8 cellular contexts compared by ENCODE assay signal in genomic region chr19:48994035-48994386, GRCh38. TPM values are rescaled to one million over a fixed set of nuclear protein-coding genes. Genes with fewer than 3 reads are reported as not detected.
DNase-seq lines count a peak whose midpoint lies in the region; ATAC-seq and TF ChIP-seq lines count a peak whose summit lies in the region.

No MANE protein-coding gene starts in this region.

- no peaks in the 10 kb centered on the region for H3K9me2 ChIP-seq in HCT116 (ENCODE audit: insufficient read depth)

- H3K9me3 ChIP-seq in HCT116 (ENCODE audit: control insufficient read depth in 1 of 2, insufficient read depth in 1 of 2, low read depth in 1 of 2, low read length in 2 of 2) (no peaks in the 10 kb centered on the region), gastroesophageal sphincter (no peaks in the 10 kb centered on the region), skeletal muscle tissue (ENCODE audit: control insufficient read depth in 3 of 3, low read length in 3 of 3) (no peaks in the 10 kb centered on the region)

- intact Hi-C loops in HCT116 (cut with micrococcal nuclease) (no loop called here), left colon (cut with DNase I, micrococcal nuclease) (no loop called here)

- H3K36me3 ChIP-seq in HCT116 (ENCODE audit: control insufficient read depth in 1 of 2, insufficient read depth in 2 of 2, low read length in 2 of 2) (peaks cover 6 to 8% of the 10 kb centered on the region in 2 experiments; a peak in 2 of 4 replicates), gastroesophageal sphincter (peaks cover 0 to 19% of the 10 kb centered on the region in 2 donors), skeletal muscle tissue (ENCODE audit: control insufficient read depth in 3 of 3, insufficient read depth in 3 of 3, low read length in 3 of 3) (peaks cover 0 to 18% (median 9%) of the 10 kb centered on the region in 3 donors)

- no peak for ATAC-seq in HCT116
- no peak for ATAC-seq in gastroesophageal sphincter
- ATAC-seq in HG02884 (IDR thresholded peaks at IDR 0.05; ENCODE audit: unreplicated experiment): no peak
- ATAC-seq in GM19463 (IDR thresholded peaks at IDR 0.05; ENCODE audit: unreplicated experiment): no peak
- ATAC-seq in left colon: no peak

- H3K4me2 ChIP-seq in HCT116 (ENCODE audit: low read length): peak overlapping the region; percentile 92

- H3K9ac ChIP-seq in HCT116 (ENCODE audit: low read length) (peak overlapping the region; percentile 90), skeletal muscle tissue (ENCODE audit: low read depth in 1 of 3, low read length in 3 of 3) (peak overlapping the region; percentile 82 to 89 (median 84))

- RAD21 ChIA-PET in HCT116 (lab: Charles Lee; ENCODE audit: low non-redundant PET in 1 of 2, low total read pairs in 2 of 2, uncharacterized antibody in 2 of 2, unreplicated experiment in 2 of 2): interaction anchor here in 1 of 2 experiments (0.6 kb wide), 2 partner anchors 20 to 682 kb away, joined by 4 to 5 read pairs; no protein-coding TSS in a partner anchor

- H3K4me1 ChIP-seq in HCT116 (ENCODE audit: control insufficient read depth in 1 of 2, insufficient read depth in 2 of 2, low read length in 2 of 2) (peaks cover 15 to 34% of the 10 kb centered on the region in 2 experiments), gastroesophageal sphincter (peaks cover 0 to 46% (median 29%) of the 10 kb centered on the region in 3 donors), skeletal muscle tissue (ENCODE audit: control insufficient read depth in 3 of 3, insufficient read depth in 3 of 3, low read length in 3 of 3) (peaks cover 41 to 54% (median 47%) of the 10 kb centered on the region in 3 donors)

- H2AFZ ChIP-seq in HCT116 (ENCODE audit: low read depth, low read length, poor library complexity, severe bottlenecking): no peak overlapping the region

- peaks cover 14% of the 10 kb centered on the region; the same call in 1 of the 2 replicates for H4K20me1 ChIP-seq in HCT116 (ENCODE audit: insufficient read depth)

- no peak for TF ChIP-seq EP300 in gastroesophageal sphincter (IDR thresholded peaks at IDR 0.05)

- no peaks in the 10 kb centered on the region for H3K27me3 ChIP-seq in HCT116 (ENCODE audit: insufficient read depth, low read length)
- H3K27me3 ChIP-seq in gastroesophageal sphincter: no peaks in the 10 kb centered on the region
- no peaks in the 10 kb centered on the region for H3K27me3 ChIP-seq in skeletal muscle tissue (ENCODE audit: control insufficient read depth in 3 of 3, insufficient read depth in 3 of 3, low read length in 3 of 3)

- POLR2A ChIA-PET in HCT116 (lab: Charles Lee): interaction anchor here (0.6 to 3.1 kb wide), 19 partner anchors 11 to 623 kb away, joined by 3 to 17 read pairs (median 6); partner anchors contain the start of genes DHDH, FTL, RPL18 and SPHK2

- H3K27ac ChIP-seq in HCT116 (ENCODE audit: low read depth, low read length) (peak overlapping the region; percentile 75), VCaP (peak overlapping the region; percentile 91), gastroesophageal sphincter (peak overlapping the region; percentile 63 to 95 (median 94)), skeletal muscle tissue (ENCODE audit: low read depth, low read length) (peak overlapping the region; percentile 98)

- TSS peak; percentile 80 for BruUV-seq in HCT116 (replicated peaks; lab: Mats Ljungman, UMichigan)

- DNase-seq in HCT116 (ENCODE audit: low read depth, low spot score): no peak
- DNase-seq in activated CD8-positive, alpha-beta memory T cell treated with anti-CD3 and anti-CD28 coated beads, Interleukin-2, amount 50 U/mL, for 4 hours: no peak
- DNase-seq in left colon: no peak

- TF ChIP-seq CTCF in HCT116 (IDR thresholded peaks at IDR 0.05 in 2 of 3, conservative IDR thresholded peaks at IDR 0.05 in 1 of 3; ENCODE audit: borderline replicate concordance in 1 of 3, insufficient read depth in 1 of 3, low read depth in 2 of 3, low read length in 2 of 3) (no peak), VCaP (conservative IDR thresholded peaks at IDR 0.05) (no peak), gastroesophageal sphincter (IDR thresholded peaks at IDR 0.05) (no peak)

- peaks cover 79% of the 10 kb centered on the region for H3K79me2 ChIP-seq in HCT116 (ENCODE audit: insufficient read depth, low read length)

- H3K4me3 ChIP-seq in HCT116 (replicated peaks in 1 of 2; ENCODE audit: low read depth in 1 of 2, low read length in 2 of 2): peak overlapping the region; percentile 75 to 77
- peak overlapping the region; percentile 31 to 66 for H3K4me3 ChIP-seq in gastroesophageal sphincter
- H3K4me3 ChIP-seq in skeletal muscle tissue (ENCODE audit: low read length in 3 of 3): peak overlapping the region; percentile 91 to 98 (median 97)

- TF ChIP-seq POLR2A in HCT116 (IDR thresholded peaks at IDR 0.05; ENCODE audit: borderline replicate concordance, extremely low read depth, insufficient read depth, insufficient read length) (no peak), gastroesophageal sphincter (IDR thresholded peaks at IDR 0.05) (no peak)

- CTCF ChIA-PET in HCT116 (lab: Charles Lee): interaction anchor here (0.8 to 2.5 kb wide), 30 partner anchors 10 to 385 kb away, joined by 3 to 44 read pairs (median 5); partner anchors contain the start of genes CGB2, CGB7, LHB and LIN7B

- TF ChIP-seq RAD21 in HCT116 (IDR thresholded peaks at IDR 0.05; ENCODE audit: low read depth): no peak

- 0% methylated on average over 10 to 11 of the region's 13 CpGs for WGBS in gastroesophageal sphincter (ENCODE audit: low coverage in 1 of 2), 2 donors

TF ChIP-seq in HCT116, 20 proteins besides CTCF, POLR2A, EP300 and RAD21 (continues in another document):
- no peak for TF ChIP-seq POLR2AphosphoS5 (IDR thresholded peaks at IDR 0.05; ENCODE audit: low read depth, low read length)
- no peak for TF ChIP-seq SIN3A (IDR thresholded peaks at IDR 0.05; ENCODE audit: low read depth)
- TF ChIP-seq EGR1 (IDR thresholded peaks at IDR 0.05; ENCODE audit: low read depth): no peak
- no peak for TF ChIP-seq CEBPB (IDR thresholded peaks at IDR 0.05; ENCODE audit: low read depth)
- no peak for TF ChIP-seq TCF7L2 (IDR thresholded peaks at IDR 0.05; ENCODE audit: borderline replicate concordance, extremely low read depth, insufficient read depth, insufficient read length)
- no peak for TF ChIP-seq FOSL1 (IDR thresholded peaks at IDR 0.05; ENCODE audit: low read depth)
- no peak for TF ChIP-seq EZH2 (IDR thresholded peaks at IDR 0.05)
- TF ChIP-seq ELF1 (IDR thresholded peaks at IDR 0.05; ENCODE audit: borderline replicate concordance, low read depth): no peak
- TF ChIP-seq ZBTB33 (IDR thresholded peaks at IDR 0.05; ENCODE audit: extremely low read depth, insufficient replicate concordance, low read length): no peak
- no peak for TF ChIP-seq SP1 (IDR thresholded peaks at IDR 0.05; ENCODE audit: low read depth)
- TF ChIP-seq ATF3 (IDR thresholded peaks at IDR 0.05): no peak
- no peak for TF ChIP-seq YY1 (IDR thresholded peaks at IDR 0.05; ENCODE audit: extremely low read depth, insufficient replicate concordance, low read depth, low read length)

RNA-seq across cellular contexts. Expression of gene RUVBL2, which starts 0.3 kb away (rescaled TPM):
- 270 TPM for total RNA-seq in HCT116 (2021; ENCODE audit: unreplicated experiment)
- 410 and 435 TPM in 2 replicates for polyA plus RNA-seq in HCT116 (2012)
- 10 to 100 TPM; 69.4 to 96.5 (median 84.2) TPM for total RNA-seq in gastroesophageal sphincter
- total RNA-seq in skeletal muscle tissue: 101 TPM
- 10 to 100 TPM; 47.9 to 56.7 TPM for total RNA-seq in left colon

RNA-seq across cellular contexts. Expression of gene GYS1, which starts 0.9 kb away (rescaled TPM):
- total RNA-seq in HCT116 (2021; ENCODE audit: unreplicated experiment): 50.7 TPM
- polyA plus RNA-seq in HCT116 (2012): 43.9 and 57.3 TPM in 2 replicates
- total RNA-seq in gastroesophageal sphincter: 10 to 100 TPM; 22.1 to 44.4 (median 38.5) TPM
- 42.8 TPM for total RNA-seq in skeletal muscle tissue
- 10 to 100 TPM; 41.4 to 48.6 TPM for total RNA-seq in left colon

RNA-seq across cellular contexts. Expression of gene LHB, which starts 22.9 kb away (rescaled TPM):
- total RNA-seq in HCT116 (2021; ENCODE audit: unreplicated experiment): 3.7 TPM
- polyA plus RNA-seq in HCT116 (2012): 4.2 and 4.7 TPM in 2 replicates
- not detected for total RNA-seq in gastroesophageal sphincter
- not detected for total RNA-seq in skeletal muscle tissue
- total RNA-seq in left colon: not detected

RNA-seq across cellular contexts. Expression of gene FTL, which starts 28.9 kb away (rescaled TPM):
- total RNA-seq in HCT116 (2021; ENCODE audit: unreplicated experiment) (1,885 TPM), gastroesophageal sphincter (1,000 to 10,000 TPM; 2,478 to 4,094 (median 2,824) TPM), skeletal muscle tissue (470 TPM), left colon (1,000 to 10,000 TPM in 1 of 2 donors, 100 to 1,000 TPM in 1; 931 to 1,901 TPM)
- polyA plus RNA-seq in HCT116 (2012): 2,308 and 2,337 TPM in 2 replicates

RNA-seq across cellular contexts. Expression of gene CGB3, which starts 30.1 kb away (rescaled TPM):
- total RNA-seq in HCT116 (2021; ENCODE audit: unreplicated experiment): not detected
- polyA plus RNA-seq in HCT116 (2012): not detected in 2 replicates
- not detected for total RNA-seq in gastroesophageal sphincter
- total RNA-seq in skeletal muscle tissue: not detected
- not detected for total RNA-seq in left colon
